8 cellular contexts compared by ENCODE assay signal in genomic region chr17:74457146-74457819, GRCh38. TPM values are rescaled to one million over a fixed set of nuclear protein-coding genes. Genes with fewer than 3 reads are reported as not detected.
DNase-seq lines count a peak whose midpoint lies in the region; ATAC-seq and TF ChIP-seq lines count a peak whose summit lies in the region.

No MANE protein-coding gene starts in this region.

- H3K4me3 ChIP-seq in PC-3 (ENCODE audit: low read length) = no peak overlapping the region

- peak; percentile 60 for ATAC-seq in CD4-positive, alpha-beta T cell (ENCODE audit: poor library complexity)
- ATAC-seq in PC-3 (peak; percentile 17; the same call in 1 of the 2 replicates), HG03196 (IDR thresholded peaks at IDR 0.05; ENCODE audit: unreplicated experiment) (no peak)

- H3K4me3 Mint-ChIP-seq in CD4-positive, alpha-beta T cell = peak overlapping the region; percentile 51
- peak overlapping the region; percentile 65 for H3K4me3 Mint-ChIP-seq in neural crest cell

- intact Hi-C loops in CD4-positive, alpha-beta T cell (cut with DNase I, micrococcal nuclease) = loop anchor here (1.0 to 5.0 kb wide), 6 partner anchors 78 to 254 kb away; partner anchors contain the start of gene RPL38 (in 2 of the 2)
- intact Hi-C loops in PC-3 (cut with micrococcal nuclease) = loop anchor here (1.0 to 2.0 kb wide), 3 partner anchors 36 to 78 kb away; no protein-coding TSS in a partner anchor

- no peaks in the 10 kb centered on the region for H3F3A ChIP-seq in PC-3 (ENCODE audit: low read length, unreplicated experiment)

- no peak overlapping the region for H3K27ac ChIP-seq in CD4-positive, alpha-beta T cell (ENCODE audit: low read depth, low read length)
- no peak overlapping the region for H3K27ac ChIP-seq in PC-3 (ENCODE audit: low read length)

- H3K9ac ChIP-seq in PC-3 (ENCODE audit: low read length) = no peak overlapping the region

- no peaks in the 10 kb centered on the region for H3K36me3 ChIP-seq in PC-3 (ENCODE audit: low read depth, low read length)

- H3K27me3 ChIP-seq in CD4-positive, alpha-beta T cell (ENCODE audit: control insufficient read depth, insufficient read depth, low read length) = no peaks in the 10 kb centered on the region
- no peaks in the 10 kb centered on the region for H3K27me3 ChIP-seq in PC-3 (ENCODE audit: low read length)

- peaks cover 27% of the 10 kb centered on the region for H3K4me1 Mint-ChIP-seq in CD4-positive, alpha-beta T cell (ENCODE audit: low read depth)
- H3K4me1 Mint-ChIP-seq in neural crest cell = peaks cover 38% of the 10 kb centered on the region

- peaks cover 6% of the 10 kb centered on the region for H3K27me3 Mint-ChIP-seq in CD4-positive, alpha-beta T cell
- peaks cover 26% of the 10 kb centered on the region for H3K27me3 Mint-ChIP-seq in neural crest cell (ENCODE audit: low read depth)

- no peaks in the 10 kb centered on the region for H3K9me2 ChIP-seq in PC-3 (replicated peaks; ENCODE audit: low read length)

- TF ChIP-seq CTCF in CD4-positive, alpha-beta T cell (IDR thresholded peaks at IDR 0.05) = peak; percentile 83
- peak; percentile 99 for TF ChIP-seq CTCF in PC-3 (conservative IDR thresholded peaks at IDR 0.05; ENCODE audit: low read depth, low read length)
- TF ChIP-seq CTCF in neural crest cell (conservative IDR thresholded peaks at IDR 0.05) = peak; percentile 99

- no peaks in the 10 kb centered on the region for H4K20me1 ChIP-seq in PC-3 (ENCODE audit: low read length)

- no peaks in the 10 kb centered on the region for H3K36me3 Mint-ChIP-seq in CD4-positive, alpha-beta T cell (ENCODE audit: low read depth)
- no peaks in the 10 kb centered on the region for H3K36me3 Mint-ChIP-seq in neural crest cell (ENCODE audit: low read depth)

- no peaks in the 10 kb centered on the region for H3K9me3 Mint-ChIP-seq in CD4-positive, alpha-beta T cell
- H3K9me3 Mint-ChIP-seq in neural crest cell = no peaks in the 10 kb centered on the region

- peak overlapping the region; percentile 71 for H2AFZ ChIP-seq in PC-3 (ENCODE audit: low read length)

- no TSS peak for BruUV-seq in PC-3 (replicated peaks; lab: Mats Ljungman, UMichigan)

- POLR2A ChIA-PET in CD4-positive, alpha-beta T cell (lab: Charles Lee) = no interaction called here
- POLR2A ChIA-PET in PC-3 (lab: Charles Lee; ENCODE audit: unreplicated experiment) = interaction anchor here (0.8 kb wide), 1 partner anchor 78 kb away, joined by 4 read pairs; no protein-coding TSS in a partner anchor

- H3K4me1 ChIP-seq in PC-3 (ENCODE audit: insufficient read depth, low read length) = peaks cover 14% of the 10 kb centered on the region

- H3K9me3 ChIP-seq in CD4-positive, alpha-beta T cell (ENCODE audit: control insufficient read depth, low read length) = no peaks in the 10 kb centered on the region
- no peaks in the 10 kb centered on the region for H3K9me3 ChIP-seq in PC-3 (ENCODE audit: low read length)

- H3K27ac Mint-ChIP-seq in CD4-positive, alpha-beta T cell = no peak overlapping the region
- H3K27ac Mint-ChIP-seq in neural crest cell (ENCODE audit: unreplicated experiment) = peak overlapping the region; percentile 60

- H3K79me2 ChIP-seq in PC-3 (ENCODE audit: low read length) = no peaks in the 10 kb centered on the region

- DNase-seq in CD4-positive, alpha-beta T cell = peak; percentile 45 to 74 (median 65)
- DNase-seq in HK-2 (ENCODE audit: unreplicated experiment) = peak; percentile 65
- peak; percentile 88 for DNase-seq in PC-3
- DNase-seq in activated T-cell treated with anti-CD3 and anti-CD28 coated beads, Interleukin-2, amount 50 U/mL, for 48 hours = peak; percentile 85
- peak; percentile 12 for DNase-seq in fibroblast of gingiva (ENCODE audit: low read depth)
- DNase-seq in neural crest cell (ENCODE audit: low read depth, low spot score) = peak; percentile 78
- peak; percentile 24 for DNase-seq in stromal cell of bone marrow (ENCODE audit: low read depth)

- CTCF ChIA-PET in CD4-positive, alpha-beta T cell (lab: Charles Lee) = interaction anchor here (0.9 to 3.8 kb wide), 6 partner anchors 9 to 244 kb away, joined by 3 to 17 read pairs (median 4); partner anchors contain the start of genes GPR142 and TTYH2
- CTCF ChIA-PET in PC-3 (lab: Charles Lee) = interaction anchor here (0.5 to 2.4 kb wide), 3 partner anchors 20 to 99 kb away, joined by 3 to 22 read pairs (median 3); no protein-coding TSS in a partner anchor

- no peak overlapping the region for H3K4me2 ChIP-seq in PC-3 (ENCODE audit: low read length)

RNA-seq across cellular contexts. Expression of gene CD300A, which starts 9.2 kb away (rescaled TPM):
- 1 to 10 TPM; 1.8 to 2.6 TPM for total RNA-seq in CD4-positive, alpha-beta T cell
- total RNA-seq in PC-3 (2014; rRNA removed) (not detected in 2 replicates), neural crest cell (not detected in 2 replicates)

RNA-seq across cellular contexts. Expression of gene GPRC5C, which starts 25.4 kb away (rescaled TPM):
- total RNA-seq in CD4-positive, alpha-beta T cell = not detected
- total RNA-seq in PC-3 (2014; rRNA removed) (209 and 210 TPM in 2 replicates), neural crest cell (3.1 and 4.6 TPM in 2 replicates)

Comparison
In these comparisons a context has a peak if more than half of its experiments do, and no peak if none do; other contexts are left out.
1. DNase-seq: peak in every context shown above with its lines; median percentile 88 in PC-3; 85 in activated T-cell treated with anti-CD3 and anti-CD28 coated beads, Interleukin-2, amount 50 U/mL, for 48 hours; 78 in neural crest cell; 65 in CD4-positive, alpha-beta T cell; 65 in HK-2; 24 in stromal cell of bone marrow; 12 in fibroblast of gingiva.
2. RNA of gene GPRC5C, which starts 25.4 kb away (total RNA-seq): 209 to 210 TPM in PC-3; 3.1 to 4.6 TPM in neural crest cell and not detected in CD4-positive, alpha-beta T cell; every median in the first group is over 10 times any median in the second.
3. Peak in every context shown above with its lines, with median percentiles within 50 percentile points of each other: CTCF ChIP-seq.